10 cellular contexts compared by ENCODE assay signal in genomic region chr20:16580127-16580526, GRCh38. TPM values are rescaled to one million over a fixed set of nuclear protein-coding genes. Genes with fewer than 3 reads are reported as not detected.
A peak's percentile ranks its signal among the peaks of the same experiment; 100 is the strongest.
DNase-seq lines count a peak whose midpoint lies in the region; ATAC-seq and TF ChIP-seq lines count a peak whose summit lies in the region.
"Had no signal": no experiment of that assay in that cellular context is flagged by ENCODE, and none has a peak within 500 bp of the region (broad histone marks: within the 10 kb centered on the region; RNA-seq: fewer than 3 reads in every experiment).

No MANE protein-coding gene starts in this region.

- no peaks in the 10 kb centered on the region for H3K4me1 ChIP-seq in prostate gland (replicated peaks)

- intact Hi-C loops in prostate gland (cut with DNase I), result no loop called here

- H3K4me3 ChIP-seq in prostate gland, result no peak overlapping the region

- H3K27me3 ChIP-seq in prostate gland (replicated peaks; ENCODE audit: insufficient read depth), result no peaks in the 10 kb centered on the region

- no peak overlapping the region for H3K27ac ChIP-seq in prostate gland

- DNase-seq in ELR (ENCODE audit: low read depth) (peak; percentile 27), NCI-H748 treated with DMSO at 0.1 percent for 48 hours (lab: John Stamatoyannopoulos, UW) (peak; percentile 34), fibroblast of the conjunctiva (ENCODE audit: low read depth) (peak; percentile 63), prostate gland (ENCODE audit: low spot score) (peak; percentile 42)
- no peak for DNase-seq in stimulated activated CD4-positive, alpha-beta T cell treated with anti-CD3 and anti-CD28 coated beads, Interleukin-2, amount 100 ng/mL, for 48 hours
- no peak for DNase-seq in T-helper 2 cell treated with Interferon-gamma antibody and Interleukin-4, amounts not matched to agents 5 μg/mL and 100 μg/mL, for 36 hours (ENCODE audit: low spot score)
- DNase-seq: KG1, T-cell had no signal

- H3K36me3 ChIP-seq in prostate gland, result no peaks in the 10 kb centered on the region

- H3K4me3 Mint-ChIP-seq in T-helper 2 cell treated with Interferon-gamma antibody and Interleukin-4, amounts not matched to agents 5 μg/mL and 100 μg/mL, for 36 hours, result no peak overlapping the region
- H3K4me3 Mint-ChIP-seq: T-cell had no signal

- ATAC-seq in GM18511 (IDR thresholded peaks at IDR 0.05; ENCODE audit: unreplicated experiment), result no peak
- ATAC-seq in GM18502 (IDR thresholded peaks at IDR 0.05; ENCODE audit: poor library complexity, unreplicated experiment), result no peak
- ATAC-seq: T-cell had no signal

- peaks cover 4% of the 10 kb centered on the region for H3K4me1 Mint-ChIP-seq in T-helper 2 cell treated with Interferon-gamma antibody and Interleukin-4, amounts not matched to agents 5 μg/mL and 100 μg/mL, for 36 hours (ENCODE audit: low read depth)

- TF ChIP-seq POLR2A in prostate gland (IDR thresholded peaks at IDR 0.05), result no peak

- 23% methylated on average over 3 of the region's 3 CpGs for WGBS in prostate gland

- no peak overlapping the region for H3K27ac Mint-ChIP-seq in T-helper 2 cell treated with Interferon-gamma antibody and Interleukin-4, amounts not matched to agents 5 μg/mL and 100 μg/mL, for 36 hours
- H3K27ac Mint-ChIP-seq: T-cell had no signal

- no peaks in the 10 kb centered on the region for H3K36me3 Mint-ChIP-seq in T-helper 2 cell treated with Interferon-gamma antibody and Interleukin-4, amounts not matched to agents 5 μg/mL and 100 μg/mL, for 36 hours (ENCODE audit: low read depth)
- H3K36me3 Mint-ChIP-seq: T-cell had no signal

- H3K27me3 Mint-ChIP-seq in T-helper 2 cell treated with Interferon-gamma antibody and Interleukin-4, amounts not matched to agents 5 μg/mL and 100 μg/mL, for 36 hours (ENCODE audit: low read depth), result peaks cover 9% of the 10 kb centered on the region

- no peak for TF ChIP-seq CTCF in prostate gland (IDR thresholded peaks at IDR 0.05)

- H3K9me3 Mint-ChIP-seq in T-helper 2 cell treated with Interferon-gamma antibody and Interleukin-4, amounts not matched to agents 5 μg/mL and 100 μg/mL, for 36 hours, result no peaks in the 10 kb centered on the region
- H3K9me3 Mint-ChIP-seq: T-cell had no signal

- H3K9me3 ChIP-seq in prostate gland, result no peaks in the 10 kb centered on the region

RNA-seq across cellular contexts. Expression of gene KIF16B, which starts 6.9 kb away (rescaled TPM):
- total RNA-seq in prostate gland, result 10 to 100 TPM; 11.5 to 24.4 TPM

Comparison
In these comparisons a context has a peak if more than half of its experiments do, and no peak if none do; other contexts are left out.
1. DNase-seq: peak in ELR (single experiment), NCI-H748 treated with DMSO at 0.1 percent for 48 hours (single experiment), fibroblast of the conjunctiva (single experiment) and prostate gland (single experiment); none in stimulated activated CD4-positive, alpha-beta T cell treated with anti-CD3 and anti-CD28 coated beads, Interleukin-2, amount 100 ng/mL, for 48 hours (0 of 2) and T-helper 2 cell treated with Interferon-gamma antibody and Interleukin-4, amounts not matched to agents 5 μg/mL and 100 μg/mL, for 36 hours (single experiment).